In genomic region chr6:25414755-25415154, GRCh38 we compare ENCODE assay signal across 1 cellular context.
TF ChIP-seq lines count a peak whose summit lies in the region.

No MANE protein-coding gene starts in this region.

TF ChIP-seq in H1, 55 proteins besides CTCF, POLR2A, EP300 and RAD21 (continued from another document):
- TF ChIP-seq HDAC6 (IDR thresholded peaks at IDR 0.05; ENCODE audit: low read depth, low read length) (no peak), SP1 (IDR thresholded peaks at IDR 0.05; ENCODE audit: low read depth, low read length) (no peak), JUN (IDR thresholded peaks at IDR 0.05; ENCODE audit: low read depth, low read length) (no peak), CHD2 (IDR thresholded peaks at IDR 0.05; ENCODE audit: low read length) (no peak), BRCA1 (IDR thresholded peaks at IDR 0.05; ENCODE audit: low read depth, low read length) (no peak), HDAC2 (IDR thresholded peaks at IDR 0.05; ENCODE audit: borderline replicate concordance in 1 of 2, low read depth in 2 of 2, low read length in 2 of 2) (no peak)
